In the genomic region with DNA sequence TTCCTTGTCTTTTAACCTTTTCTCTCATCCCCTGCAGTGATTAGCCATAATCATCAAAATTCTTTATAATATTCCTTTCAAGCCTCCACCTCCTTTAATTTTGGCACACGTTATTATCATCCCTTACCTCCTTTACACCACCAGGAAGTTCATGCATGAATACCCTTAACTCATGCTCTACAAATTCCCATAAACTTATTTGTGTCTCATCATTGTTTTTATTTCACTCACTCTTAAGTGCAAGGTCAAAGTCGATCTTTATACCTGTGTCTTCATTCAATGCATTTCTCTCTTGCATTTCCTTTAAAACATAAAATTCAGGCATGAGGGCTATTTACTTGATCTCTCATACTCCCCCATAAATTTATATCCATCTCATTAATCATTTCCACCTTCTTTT, we compare ENCODE assay signal across 3 cellular contexts.
"Had no signal": no experiment of that assay in that cellular context is flagged by ENCODE, and none has a peak within 500 bp of the region (broad histone marks: within the 10 kb centered on the region; RNA-seq: fewer than 3 reads in every experiment).

No MANE protein-coding gene starts in this region.

- ATAC-seq: GM12878 had no signal

- H3K4me3 ChIP-seq: GM12878 had no signal

- DNase-seq: GDM1, GF-D8 had no signal
